Comparison of ENCODE assay signal across 1 cellular context in genomic region chr7:121547341-121548092, GRCh38.
A peak's percentile ranks its signal among the peaks of the same experiment; 100 is the strongest.
TF ChIP-seq lines count a peak whose summit lies in the region.

No MANE protein-coding gene starts in this region.

TF ChIP-seq in K562, 482 proteins besides CTCF, POLR2A, EP300 and RAD21 (continued from another document and continues in another):
- TF ChIP-seq MGA (IDR thresholded peaks at IDR 0.05) (no peak; the same call in 1 of the 2 replicates), PURB (CRISPR knock-in tag; IDR thresholded peaks at IDR 0.05; ENCODE audit: low read depth) (no peak), DEAF1 (CRISPR knock-in tag; IDR thresholded peaks at IDR 0.05) (peak; percentile 99), E2F8 (IDR thresholded peaks at IDR 0.05; ENCODE audit: low read depth, partially characterized antibody) (no peak), SMARCE1 (IDR thresholded peaks at IDR 0.05) (no peak), TAL1 (IDR thresholded peaks at IDR 0.05) (no peak), ZNF707 (CRISPR knock-in tag; conservative IDR thresholded peaks at IDR 0.05) (no peak), HNRNPLL (IDR thresholded peaks at IDR 0.05; ENCODE audit: low read depth, low read length, poor library complexity, severe bottlenecking) (no peak), ZNF175 (CRISPR knock-in tag; IDR thresholded peaks at IDR 0.05; ENCODE audit: low read depth) (no peak), SMARCA4 (IDR thresholded peaks at IDR 0.05) (no peak), FOXK2 (conservative IDR thresholded peaks at IDR 0.05 in 1 of 2, IDR thresholded peaks at IDR 0.05 in 1 of 2; ENCODE audit: low read depth in 2 of 2) (peak in 1 of 2 experiments; percentile 33; a peak in 1 of 4 replicates), CBX3 (IDR thresholded peaks at IDR 0.05; ENCODE audit: borderline replicate concordance in 1 of 2, low read length in 2 of 2) (no peak), ILK (tag; IDR thresholded peaks at IDR 0.05; ENCODE audit: borderline replicate concordance, low read depth) (no peak), ZSCAN32 (CRISPR knock-in tag; IDR thresholded peaks at IDR 0.05) (no peak), BRF2 (IDR thresholded peaks at IDR 0.05; ENCODE audit: borderline replicate concordance, insufficient read depth, insufficient read length) (no peak), ZNF699 (CRISPR knock-in tag; IDR thresholded peaks at IDR 0.05; ENCODE audit: insufficient replicate concordance) (no peak), ZNF253 (CRISPR knock-in tag; conservative IDR thresholded peaks at IDR 0.05) (no peak), SIN3B (IDR thresholded peaks at IDR 0.05; ENCODE audit: low read depth) (0 out of 2 replicates have a peak, but pooled peaks have one; percentile 13), HBP1 (CRISPR knock-in tag; IDR thresholded peaks at IDR 0.05) (no peak), ZNF318 (IDR thresholded peaks at IDR 0.05; ENCODE audit: borderline replicate concordance in 1 of 2, low read depth in 1 of 2) (no peak), CREB3L1 (IDR thresholded peaks at IDR 0.05; ENCODE audit: borderline replicate concordance, low read depth) (no peak), SUPT5H (IDR thresholded peaks at IDR 0.05) (no peak)
